Comparison of ENCODE assay signal across 8 cellular contexts in genomic region chr5:54310433-54311177, GRCh38. TPM values are rescaled to one million over a fixed set of nuclear protein-coding genes. Genes with fewer than 3 reads are reported as not detected.
A peak's percentile ranks its signal among the peaks of the same experiment; 100 is the strongest.
DNase-seq lines count a peak whose midpoint lies in the region; ATAC-seq and TF ChIP-seq lines count a peak whose summit lies in the region.

Gene ARL15, minus strand, starts transcription at chr5:54310573.

- no peaks in the 10 kb centered on the region for H3K36me3 ChIP-seq in thymus (ENCODE audit: control insufficient read depth, insufficient read depth)

- CTCF ChIA-PET in GM10248 (lab: Yijun Ruan, JAX), result interaction anchor here (0.7 to 2.8 kb wide), 11 partner anchors 11 to 157 kb away, joined by 3 to 14 read pairs (median 4); no protein-coding TSS in a partner anchor

- ATAC-seq in HG02623 (IDR thresholded peaks at IDR 0.05; ENCODE audit: unreplicated experiment), result peak; percentile 94

- H3K9me3 Mint-ChIP-seq in activated naive CD8-positive, alpha-beta T cell treated with anti-CD3 and anti-CD28 coated beads for 36 hours, result no peaks in the 10 kb centered on the region
- H3K9me3 Mint-ChIP-seq in osteocyte (ENCODE audit: unreplicated experiment), result no peaks in the 10 kb centered on the region

- H3K4me3 Mint-ChIP-seq in activated naive CD8-positive, alpha-beta T cell treated with anti-CD3 and anti-CD28 coated beads for 36 hours, result peak within 1 kb of the TSS; percentile 82
- H3K4me3 Mint-ChIP-seq in osteocyte (ENCODE audit: unreplicated experiment), result peak within 1 kb of the TSS; percentile 93

- H3K27ac ChIP-seq in thymus (ENCODE audit: low read depth), result peak within 1 kb of the TSS; percentile 81

- intact Hi-C loops in head of caudate nucleus (cut with DNase I), result no loop called here

- H3K27ac Mint-ChIP-seq in activated naive CD8-positive, alpha-beta T cell treated with anti-CD3 and anti-CD28 coated beads for 36 hours, result peak within 1 kb of the TSS; percentile 88
- H3K27ac Mint-ChIP-seq in osteocyte (ENCODE audit: unreplicated experiment), result peak within 1 kb of the TSS; percentile 93

- H3K4me1 Mint-ChIP-seq in activated naive CD8-positive, alpha-beta T cell treated with anti-CD3 and anti-CD28 coated beads for 36 hours, result peaks cover 19% of the 10 kb centered on the region
- H3K4me1 Mint-ChIP-seq in osteocyte (ENCODE audit: unreplicated experiment), result peaks cover 17% of the 10 kb centered on the region

- POLR2A ChIA-PET in GM10248 (lab: Yijun Ruan, JAX), result interaction anchor here (0.5 to 1.2 kb wide), 35 partner anchors 10 to 1601 kb away, joined by 3 to 27 read pairs (median 3); no protein-coding TSS in a partner anchor

- H3K4me1 ChIP-seq in thymus (ENCODE audit: control insufficient read depth, insufficient read depth, low read length), result peaks cover 5% of the 10 kb centered on the region

- H3K4me3 ChIP-seq in thymus (ENCODE audit: low read length), result peak within 1 kb of the TSS; percentile 97

- no peaks in the 10 kb centered on the region for H3K36me3 Mint-ChIP-seq in activated naive CD8-positive, alpha-beta T cell treated with anti-CD3 and anti-CD28 coated beads for 36 hours
- H3K36me3 Mint-ChIP-seq in osteocyte (ENCODE audit: unreplicated experiment), result no peaks in the 10 kb centered on the region

- DNase-seq in GM10248 (ENCODE audit: extremely low spot score) (peak; percentile 98), NCI-H1105 (lab: John Stamatoyannopoulos, UW) (peak; percentile 87), SKM-1 treated with dmso at 0.1 percent for 144 hours (lab: John Stamatoyannopoulos, UW; ENCODE audit: unreplicated experiment) (peak; percentile 99), head of caudate nucleus (peak; percentile 97 to 100 (median 99)), osteocyte (ENCODE audit: extremely low spot score, unreplicated experiment) (peak; percentile 99)
- DNase-seq in activated naive CD8-positive, alpha-beta T cell treated with anti-CD3 and anti-CD28 coated beads for 36 hours, result peak; percentile 97

- TF ChIP-seq CTCF in GM10248 (IDR thresholded peaks at IDR 0.05; ENCODE audit: control extremely low read depth, extremely low read depth, low read depth, missing control alignments) (no peak), osteocyte (IDR thresholded peaks at IDR 0.05) (no peak)

- H3K9me3 ChIP-seq in thymus (ENCODE audit: control insufficient read depth), result no peaks in the 10 kb centered on the region

- WGBS in thymus, result under 1% methylated on average over 51 of the region's 51 CpGs

- H3K27me3 ChIP-seq in thymus (ENCODE audit: control insufficient read depth, insufficient read depth), result no peaks in the 10 kb centered on the region

- peaks cover 9% of the 10 kb centered on the region for H3K27me3 Mint-ChIP-seq in activated naive CD8-positive, alpha-beta T cell treated with anti-CD3 and anti-CD28 coated beads for 36 hours
- H3K27me3 Mint-ChIP-seq in osteocyte (ENCODE audit: unreplicated experiment), result peaks cover 13% of the 10 kb centered on the region

RNA-seq across cellular contexts. Expression of gene ARL15, which starts in this region (rescaled TPM):
- total RNA-seq in activated naive CD8-positive, alpha-beta T cell treated with anti-CD3 and anti-CD28 coated beads for 36 hours, result 1 to 10 TPM; 4.1 to 5.5 TPM
- total RNA-seq in osteocyte, result 16.0 and 16.6 TPM in 2 replicates
- 26.4 TPM for polyA plus RNA-seq in thymus

Comparison
In these comparisons a context has a peak if more than half of its experiments do, and no peak if none do; other contexts are left out.
1. Peak in every context shown above with its lines: DNase-seq, ATAC-seq, H3K4me3 ChIP-seq and H3K27ac ChIP-seq.